8 cellular contexts compared by ENCODE assay signal in genomic region chr9:38641985-38642864, GRCh38. TPM values are rescaled to one million over a fixed set of nuclear protein-coding genes. Genes with fewer than 3 reads are reported as not detected.
A peak's percentile ranks its signal among the peaks of the same experiment; 100 is the strongest.
DNase-seq lines count a peak whose midpoint lies in the region; ATAC-seq, FAIRE-seq and TF ChIP-seq lines count a peak whose summit lies in the region.

No MANE protein-coding gene starts in this region.

- no peaks in the 10 kb centered on the region for H3K4me1 ChIP-seq in right atrium auricular region
- H3K4me1 ChIP-seq in GM12878 (ENCODE audit: control insufficient read depth, insufficient read depth, low read length), result no peaks in the 10 kb centered on the region

- no peak overlapping the region for H3K4me3 ChIP-seq in right atrium auricular region
- no peak overlapping the region for H3K4me3 ChIP-seq in GM12878

- H3K9me3 ChIP-seq in right atrium auricular region, result no peaks in the 10 kb centered on the region
- H3K9me3 ChIP-seq in GM12878 (replicated peaks; ENCODE audit: control insufficient read depth, insufficient read depth, low read length), result no peaks in the 10 kb centered on the region

- POLR2A ChIA-PET in GM12878 (lab: Charles Lee), result interaction anchor here (0.6 kb wide), 1 partner anchor 488 kb away, joined by 3 read pairs; no protein-coding TSS in a partner anchor

- 34% methylated on average over 12 of the region's 12 CpGs for WGBS in GM12878 (ENCODE audit: insufficient coverage, insufficient replicate concordance, low lambda C conversion rate, missing lambda C conversion rate)

- DNase-seq in Right ventricle myocardium superior, result no peak
- no peak for DNase-seq in right atrium auricular region (ENCODE audit: low spot score)
- peak; percentile 39 for DNase-seq in NCI-H187 treated with DMSO at 0.1 percent for 48 hours (lab: John Stamatoyannopoulos, UW)
- DNase-seq in GM12878 (ENCODE audit: low read depth, low spot score), result no peak
- peak; percentile 64 for DNase-seq in islet precursor cell
- DNase-seq in activated T-cell treated with anti-CD3 and anti-CD28 coated beads, Interleukin-2, amount 50 U/mL, for 1 hour, result no peak
- DNase-seq in germinal center (ENCODE audit: low spot score), result no peak
- DNase-seq in NOMO-1 (lab: John Stamatoyannopoulos, UW; ENCODE audit: unreplicated experiment in 2 of 2), result no peak

- TF ChIP-seq CTCF in right atrium auricular region (IDR thresholded peaks at IDR 0.05) (peak in 1 of 2 donors; percentile 54), GM12878 (IDR thresholded peaks at IDR 0.05 in 2 of 3, conservative IDR thresholded peaks at IDR 0.05 in 1 of 3; ENCODE audit: control insufficient read depth in 2 of 3, extremely low read depth in 1 of 3, insufficient read depth in 1 of 3, low read depth in 3 of 3, low read length in 3 of 3) (peak; percentile 30 to 54 (median 37); a peak in 5 of 6 replicates)

- no peak overlapping the region for H2AFZ ChIP-seq in GM12878 (ENCODE audit: control insufficient read depth, low read depth, low read length)

- peak; percentile 93 for ATAC-seq in Right ventricle myocardium superior (ENCODE audit: poor library complexity)
- ATAC-seq in GM12878, result peak; percentile 89

- H3K27me3 ChIP-seq in right atrium auricular region (no peaks in the 10 kb centered on the region), GM12878 (replicated peaks in 1 of 2; ENCODE audit: control insufficient read depth in 2 of 2, insufficient read depth in 2 of 2, low read length in 1 of 2) (no peaks in the 10 kb centered on the region)

- BruUV-seq in GM12878 (replicated peaks; lab: Mats Ljungman, UMichigan), result no TSS peak

- H3K9ac ChIP-seq in GM12878 (ENCODE audit: control insufficient read depth, insufficient read depth, low read length), result no peak overlapping the region

- CTCF ChIA-PET in GM12878 (lab: Yijun Ruan, JAX), result interaction anchor here (1.0 to 6.8 kb wide), 10 partner anchors 12 to 225 kb away, joined by 3 to 77 read pairs (median 4); no protein-coding TSS in a partner anchor

- no peaks in the 10 kb centered on the region for H4K20me1 ChIP-seq in GM12878 (ENCODE audit: control insufficient read depth, insufficient read depth)

- TF ChIP-seq RAD21 in GM12878 (IDR thresholded peaks at IDR 0.05; ENCODE audit: insufficient read depth, low read depth, low read length), result peak; percentile 65

- TF ChIP-seq EP300 in GM12878 (IDR thresholded peaks at IDR 0.05; ENCODE audit: borderline replicate concordance in 1 of 2, control insufficient read depth in 1 of 2, low read depth in 2 of 2, low read length in 2 of 2), result no peak

- no peak for TF ChIP-seq POLR2A in GM12878 (IDR thresholded peaks at IDR 0.05; ENCODE audit: low read depth, low read length)

- FAIRE-seq in GM12878 (lab: Jason Lieb, UNC), result no peak

- RAD21 ChIA-PET in GM12878 (lab: Charles Lee; ENCODE audit: unreplicated experiment), result interaction anchor here (0.8 to 5.2 kb wide), 6 partner anchors 12 to 66 kb away, joined by 3 to 44 read pairs (median 4); no protein-coding TSS in a partner anchor

- H3K36me3 ChIP-seq in right atrium auricular region (no peaks in the 10 kb centered on the region), GM12878 (ENCODE audit: control insufficient read depth in 2 of 2, insufficient read depth in 2 of 2, low read length in 1 of 2) (no peaks in the 10 kb centered on the region)

- SMC1A ChIA-PET in GM12878 (lab: Charles Lee; ENCODE audit: uncharacterized antibody, unreplicated experiment), result interaction anchor here (1.3 to 2.6 kb wide), 6 partner anchors 8 to 67 kb away, joined by 5 to 20 read pairs (median 9); no protein-coding TSS in a partner anchor

- intact Hi-C loops in Right ventricle myocardium superior (cut with DNase I) (no loop called here), GM12878 (cut with micrococcal nuclease; ENCODE audit: unreplicated experiment) (loop anchor here (5.0 kb wide), 1 partner anchor 65 kb away; no protein-coding TSS in a partner anchor)

- no peaks in the 10 kb centered on the region for H3K79me2 ChIP-seq in GM12878 (ENCODE audit: control insufficient read depth, insufficient read depth, low read length)

- H3K4me2 ChIP-seq in GM12878 (ENCODE audit: control insufficient read depth, insufficient read depth), result no peak overlapping the region

- H3K27ac ChIP-seq in right atrium auricular region (no peak overlapping the region), GM12878 (ENCODE audit: control insufficient read depth, insufficient read depth) (no peak overlapping the region)

- in situ Hi-C loops in GM12878 (cut with MboI), result loop anchor here (10.0 kb wide), 1 partner anchor 63 kb away; no protein-coding TSS in a partner anchor

TF ChIP-seq in GM12878, 131 proteins besides CTCF, POLR2A, EP300 and RAD21:
- TF ChIP-seq REST (IDR thresholded peaks at IDR 0.05; ENCODE audit: low read depth, low read length), result no peak
- peak; percentile 82; the same call in 1 of the 2 replicates for TF ChIP-seq ZBTB33 (IDR thresholded peaks at IDR 0.05)
- TF ChIP-seq PKNOX1 (IDR thresholded peaks at IDR 0.05), result peak; percentile 79
- TF ChIP-seq RCOR1 (conservative IDR thresholded peaks at IDR 0.05; ENCODE audit: low read depth, low read length), result no peak

RNA-seq across cellular contexts. Expression of gene ANKRD18A, which starts 21.8 kb away (rescaled TPM):
- total RNA-seq in Right ventricle myocardium superior (3.0 TPM), right atrium auricular region (1 to 10 TPM; 1.3 to 2.2 TPM), GM12878 (2014; rRNA removed) (not detected in 2 replicates), GM12878 (2014; rRNA removed; fragmentation: Illumina TruSeq; extraction: Trizol) (not detected in 2 replicates), GM12878 (2021) (not detected in 2 replicates)
- total RNA-seq in GM12878 (2013; cell fraction: nucleolus; rRNA removed), result not detected in 2 replicates
- not detected for polyA plus RNA-seq in GM12878 (2011; ENCODE audit: low read depth)
- polyA plus RNA-seq in GM12878 (2011; rRNA removed) (0.37 and 0.52 TPM in 2 replicates), GM12878 (2014; fragmentation: Illumina TruSeq; extraction: Trizol) (not detected in 2 replicates), GM12878 (2014; fragmentation: Nextera tagmentation; extraction: Ambion mirVana) (not detected), GM12878 (2014; rRNA removed) (not detected in 2 replicates), GM12878 (2016; fragmentation: Nextera tagmentation; extraction: Ambion mirVana) (not detected)
- polyA plus RNA-seq in GM12878 (2011; cell fraction: cytosol; rRNA removed), result 0.01 and 0.03 TPM in 2 replicates
- polyA plus RNA-seq in GM12878 (2011; cell fraction: nucleus; rRNA removed), result 0.09 and 0.85 TPM in 2 replicates
- polyA plus RNA-seq in GM12878 (2012), result 0.07 TPM in 1 of 2 replicates, not detected in the other
- polyA minus RNA-seq in GM12878 (2011; rRNA and poly(A)+ RNA removed), result 0.15 TPM in 1 of 2 replicates, not detected in the other
- polyA minus RNA-seq in GM12878 (2011; cell fraction: cytosol; rRNA and poly(A)+ RNA removed), result not detected in 2 replicates
- 0.12 and 1.5 TPM in 2 replicates for polyA minus RNA-seq in GM12878 (2011; cell fraction: nucleus; rRNA and poly(A)+ RNA removed)

Comparison
In these comparisons a context has a peak if more than half of its experiments do, and no peak if none do; other contexts are left out.
1. DNase-seq: peak in NCI-H187 treated with DMSO at 0.1 percent for 48 hours (single experiment) and islet precursor cell (single experiment); none in Right ventricle myocardium superior (single experiment), right atrium auricular region (single experiment), GM12878 (single experiment), activated T-cell treated with anti-CD3 and anti-CD28 coated beads, Interleukin-2, amount 50 U/mL, for 1 hour (single experiment), germinal center (single experiment) and NOMO-1 (0 of 2).